In the genomic region with DNA sequence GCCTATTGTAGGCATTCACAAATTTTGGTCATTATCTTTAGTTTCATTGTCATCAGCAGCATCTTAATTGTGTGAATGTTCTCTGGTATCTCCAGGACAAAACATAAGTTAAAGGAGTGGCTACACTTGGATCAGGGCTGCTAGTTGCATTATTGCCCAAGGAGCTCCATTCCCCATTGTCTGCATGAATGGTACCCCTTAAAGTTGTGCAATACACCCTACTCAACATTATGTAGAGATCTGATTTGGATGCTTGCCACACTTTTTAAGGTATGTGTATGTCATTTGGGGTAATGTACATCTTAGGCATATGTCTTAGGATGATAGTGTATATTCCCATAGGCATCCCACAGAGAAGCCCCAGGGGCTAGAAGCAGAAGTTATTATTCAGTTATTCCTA, we compare ENCODE assay signal across 33 cellular contexts. TPM values are rescaled to one million over a fixed set of nuclear protein-coding genes. Genes with fewer than 3 reads are reported as not detected.
"Had no signal": no experiment of that assay in that cellular context is flagged by ENCODE, and none has a peak within 500 bp of the region (broad histone marks: within the 10 kb centered on the region; RNA-seq: fewer than 3 reads in every experiment).

No MANE protein-coding gene starts in this region.

- H3K4me1 ChIP-seq: stomach, suprapubic skin, testis, thyroid gland, tibial artery, tibial nerve, transverse colon, upper lobe of left lung, upper lobe of right lung, uterus, vagina had no signal

- H3K36me3 ChIP-seq: stomach, suprapubic skin, thoracic aorta, thyroid gland, tibial artery, tibial nerve, transverse colon, upper lobe of left lung, upper lobe of right lung, uterus, vagina had no signal

- H3K4me3 ChIP-seq: stomach, suprapubic skin, testis, thoracic aorta, thyroid gland, tibial artery, tibial nerve, transverse colon, upper lobe of left lung, upper lobe of right lung, uterus, vagina had no signal

- H3K36me3 Mint-ChIP-seq: stimulated activated effector memory CD8-positive, alpha-beta T cell treated with anti-CD3 and anti-CD28 coated beads, Interleukin-12 subunit alpha, Interleukin-12 subunit beta, amount 100 ng/mL, for 72 hours; stimulated activated memory B cell treated with anti-CD40 and anti-IgM and Interleukin-4, amounts not matched to agents 10 μg/mL and 1 μg/mL and 100 μg/mL, for 72 hours; stimulated activated naive B cell treated with anti-CD40 and anti-IgM and Interleukin-4, amounts not matched to agents 10 μg/mL and 1 μg/mL and 100 μg/mL, for 72 hours; type B pancreatic cell had no signal

- H3K27ac Mint-ChIP-seq: stimulated activated effector memory CD8-positive, alpha-beta T cell treated with anti-CD3 and anti-CD28 coated beads, Interleukin-12 subunit alpha, Interleukin-12 subunit beta, amount 100 ng/mL, for 72 hours; stimulated activated memory B cell treated with anti-CD40 and anti-IgM and Interleukin-4, amounts not matched to agents 10 μg/mL and 1 μg/mL and 100 μg/mL, for 72 hours; stimulated activated naive B cell treated with anti-CD40 and anti-IgM and Interleukin-4, amounts not matched to agents 10 μg/mL and 1 μg/mL and 100 μg/mL, for 72 hours; stimulated activated naive CD8-positive, alpha-beta T cell treated with anti-CD3 and anti-CD28 coated beads, Interleukin-15, amount 100 ng/mL, for 72 hours; stimulated activated naive CD8-positive, alpha-beta T cell treated with anti-CD3 and anti-CD28 coated beads, Interleukin-15, Interleukin-2, amounts not matched to agents 100 ng/mL and 50 ng/mL, for 24 hours; type B pancreatic cell had no signal

- H3K4me3 Mint-ChIP-seq: stimulated activated effector memory CD8-positive, alpha-beta T cell treated with anti-CD3 and anti-CD28 coated beads, Interleukin-12 subunit alpha, Interleukin-12 subunit beta, amount 100 ng/mL, for 72 hours; stimulated activated memory B cell treated with anti-CD40 and anti-IgM and Interleukin-4, amounts not matched to agents 10 μg/mL and 1 μg/mL and 100 μg/mL, for 72 hours; stimulated activated naive B cell treated with anti-CD40 and anti-IgM and Interleukin-4, amounts not matched to agents 10 μg/mL and 1 μg/mL and 100 μg/mL, for 72 hours; stimulated activated naive CD8-positive, alpha-beta T cell treated with anti-CD3 and anti-CD28 coated beads, Interleukin-15, amount 100 ng/mL, for 72 hours; stimulated activated naive CD8-positive, alpha-beta T cell treated with anti-CD3 and anti-CD28 coated beads, Interleukin-15, Interleukin-2, amounts not matched to agents 100 ng/mL and 50 ng/mL, for 24 hours; type B pancreatic cell had no signal

- H3K4me1 Mint-ChIP-seq: stimulated activated effector memory CD8-positive, alpha-beta T cell treated with anti-CD3 and anti-CD28 coated beads, Interleukin-12 subunit alpha, Interleukin-12 subunit beta, amount 100 ng/mL, for 72 hours; stimulated activated memory B cell treated with anti-CD40 and anti-IgM and Interleukin-4, amounts not matched to agents 10 μg/mL and 1 μg/mL and 100 μg/mL, for 72 hours; stimulated activated naive B cell treated with anti-CD40 and anti-IgM and Interleukin-4, amounts not matched to agents 10 μg/mL and 1 μg/mL and 100 μg/mL, for 72 hours; stimulated activated naive CD8-positive, alpha-beta T cell treated with anti-CD3 and anti-CD28 coated beads, Interleukin-15, amount 100 ng/mL, for 72 hours had no signal

- ATAC-seq: stimulated activated effector memory CD8-positive, alpha-beta T cell treated with anti-CD3 and anti-CD28 coated beads, Interleukin-12 subunit alpha, Interleukin-12 subunit beta, amount 100 ng/mL, for 72 hours; stimulated activated memory B cell treated with anti-CD40 and anti-IgM and Interleukin-4, amounts not matched to agents 10 μg/mL and 1 μg/mL and 100 μg/mL, for 72 hours; stimulated activated naive B cell treated with anti-CD40 and anti-IgM and Interleukin-4, amounts not matched to agents 10 μg/mL and 1 μg/mL and 100 μg/mL, for 72 hours; stimulated activated naive CD8-positive, alpha-beta T cell treated with anti-CD3 and anti-CD28 coated beads, Interleukin-15, amount 100 ng/mL, for 72 hours; stimulated activated naive CD8-positive, alpha-beta T cell treated with anti-CD3 and anti-CD28 coated beads, Interleukin-15, Interleukin-2, amounts not matched to agents 100 U/mL and 50 U/mL, for 24 hours; upper lobe of right lung had no signal

- H3K27me3 ChIP-seq: suprapubic skin, testis, thyroid gland, tibial artery, tibial nerve, transverse colon, upper lobe of left lung, upper lobe of right lung, uterus, vagina had no signal

- H3K9me3 ChIP-seq: stomach, suprapubic skin, testis, thoracic aorta, thyroid gland, tibial artery, tibial nerve, transverse colon, upper lobe of left lung, upper lobe of right lung, uterus, vagina had no signal

- FAIRE-seq: urothelium cell line had no signal

- DNase-seq: stimulated activated CD4-positive, alpha-beta T cell treated with anti-CD3 and anti-CD28 coated beads, Interleukin-2, amount 100 ng/mL, for 48 hours; stimulated activated CD4-positive, alpha-beta T cell treated with anti-CD3 and anti-CD28 coated beads, Interleukin-4, amount 100 ng/mL, for 1 hour; stimulated activated CD4-positive, alpha-beta T cell treated with anti-CD3 and anti-CD28 coated beads, Interleukin-4, amount 100 ng/mL, for 24 hours; stimulated activated CD4-positive, alpha-beta T cell treated with anti-CD3 and anti-CD28 coated beads, Interleukin-4, amount 100 ng/mL, for 4 hours; stimulated activated CD8-positive, alpha-beta memory T cell treated with anti-CD3 and anti-CD28 coated beads, Interleukin-4, amount 100 ng/mL, for 48 hours; stimulated activated naive B cell treated with anti-CD40 and anti-IgM and Interleukin-4, amounts not matched to agents 10 μg/mL and 1 μg/mL and 100 μg/mL, for 72 hours; stimulated activated naive CD4-positive, alpha-beta T cell; stimulated activated naive CD4-positive, alpha-beta T cell treated with Interleukin-2 at 50 U/mL for 16 hours; stimulated activated naive CD8-positive, alpha-beta T cell treated with anti-CD3 and anti-CD28 coated beads, Interleukin-15, amount 100 ng/mL, for 72 hours; stimulated activated naive CD8-positive, alpha-beta T cell treated with anti-CD3 and anti-CD28 coated beads, Interleukin-15, Interleukin-2, amounts not matched to agents 100 U/mL and 50 U/mL, for 24 hours; stomach; substantia nigra; testis; thyroid gland; tibial artery; transverse colon; trophoblast cell; upper lobe of left lung; upper lobe of right lung; uterus had no signal

- H3K27ac ChIP-seq: stomach, suprapubic skin, testis, thoracic aorta, thyroid gland, tibial artery, tibial nerve, transverse colon, upper lobe of left lung, upper lobe of right lung, uterus, vagina had no signal

- H3K9me3 Mint-ChIP-seq: stimulated activated effector memory CD8-positive, alpha-beta T cell treated with anti-CD3 and anti-CD28 coated beads, Interleukin-12 subunit alpha, Interleukin-12 subunit beta, amount 100 ng/mL, for 72 hours; stimulated activated memory B cell treated with anti-CD40 and anti-IgM and Interleukin-4, amounts not matched to agents 10 μg/mL and 1 μg/mL and 100 μg/mL, for 72 hours; stimulated activated naive CD8-positive, alpha-beta T cell treated with anti-CD3 and anti-CD28 coated beads, Interleukin-15, amount 100 ng/mL, for 72 hours; stimulated activated naive CD8-positive, alpha-beta T cell treated with anti-CD3 and anti-CD28 coated beads, Interleukin-15, Interleukin-2, amounts not matched to agents 100 ng/mL and 50 ng/mL, for 24 hours; type B pancreatic cell had no signal

RNA-seq across cellular contexts. Expression of a gene that starts 2.9 kb away (rescaled TPM):
- total RNA-seq: stomach, subcutaneous adipose tissue, suprapubic skin, temporal lobe, thoracic aorta, thyroid gland, tibial nerve, transverse colon, upper lobe of left lung, upper lobe of right lung, ureter, urinary bladder, uterus, vagina had no signal
- polyA plus RNA-seq: stomach, urinary bladder had no signal
